ENCODE assay signal across 7 cellular contexts in the genomic region with DNA sequence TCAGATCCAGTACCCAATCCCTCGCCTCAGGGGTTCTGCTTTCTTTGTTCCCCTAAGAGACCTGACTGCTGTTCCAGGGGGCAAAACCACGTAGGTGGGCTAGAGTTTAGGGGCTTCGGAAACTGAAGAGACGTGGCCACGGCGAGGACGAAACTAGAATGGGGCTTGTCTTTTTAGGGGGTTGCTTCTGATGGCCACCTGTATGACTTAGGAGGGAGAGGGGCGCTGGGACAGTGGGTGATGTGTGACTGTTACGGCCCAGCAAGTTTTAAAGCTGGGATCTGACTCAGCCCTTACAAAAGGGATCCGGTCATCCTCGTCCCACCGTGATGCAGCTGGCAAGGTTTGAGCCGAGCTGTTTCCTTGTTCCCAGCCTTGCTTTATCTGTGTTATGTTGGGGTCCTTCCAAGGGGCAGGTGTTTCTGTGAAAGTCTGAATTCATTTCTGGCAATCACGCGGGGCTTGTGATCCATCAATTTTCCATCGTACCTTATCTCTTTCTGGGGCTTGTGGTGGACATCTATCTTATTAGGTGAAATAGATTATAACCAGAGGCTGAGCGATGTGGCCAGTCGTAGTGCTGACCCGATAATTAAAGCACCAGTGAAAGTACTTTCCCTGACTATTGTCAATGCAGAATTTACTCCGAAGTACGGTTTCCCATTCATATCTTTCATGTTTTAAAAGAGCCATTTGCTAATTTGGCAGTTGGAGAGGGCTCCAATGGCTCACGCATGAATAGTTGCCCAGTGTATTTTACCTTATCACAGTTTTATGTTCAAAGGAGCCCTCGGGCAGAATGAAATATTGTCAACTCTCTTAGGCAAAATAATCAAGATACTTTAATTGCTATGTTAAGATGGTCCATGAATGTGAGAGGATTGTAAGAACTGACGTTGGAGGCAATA. TPM values are rescaled to one million over a fixed set of nuclear protein-coding genes. Genes with fewer than 3 reads are reported as not detected.
DNase-seq lines count a peak whose midpoint lies in the region; ATAC-seq, FAIRE-seq and TF ChIP-seq lines count a peak whose summit lies in the region.

No MANE protein-coding gene starts in this region.

- peak in 3 of 4 donors; percentile 13 to 45 (median 33) for ATAC-seq in pancreas
- no peak for ATAC-seq in GM21528 (IDR thresholded peaks at IDR 0.05; ENCODE audit: low FRiP score, unreplicated experiment)

- peaks cover 7% of the 10 kb centered on the region for H3K27me3 Mint-ChIP-seq in glutamatergic neuron (ENCODE audit: unreplicated experiment)

- H3K27me3 ChIP-seq in pancreas = no peaks in the 10 kb centered on the region

- DNase-seq in HK-2 (ENCODE audit: unreplicated experiment) (peak; percentile 75), SW480 (ENCODE audit: low spot score) (peak; percentile 40), glutamatergic neuron (no peak), pancreas (peak in 5 of 6 donors; percentile 32 to 74 (median 39)), NCI-H2029 treated with DMSO at 0.1 percent for 48 hours (lab: John Stamatoyannopoulos, UW) (no peak), GM19238 (ENCODE audit: insufficient read length, low spot score) (no peak)

- peak overlapping the region; percentile 42 to 70 (median 59) for H3K4me3 ChIP-seq in pancreas

- peak overlapping the region; percentile 46 for H3K27ac Mint-ChIP-seq in glutamatergic neuron (ENCODE audit: unreplicated experiment)

- FAIRE-seq in pancreas (lab: Jason Lieb, UNC) = no peak

- 9 to 10% methylated on average over 24 of the region's 24 CpGs for WGBS in pancreas, 2 donors

- TF ChIP-seq CTCF in glutamatergic neuron (IDR thresholded peaks at IDR 0.05; ENCODE audit: partially characterized antibody, unreplicated experiment) (no peak), pancreas (IDR thresholded peaks at IDR 0.05) (no peak)

- H3K36me3 ChIP-seq in pancreas = no peaks in the 10 kb centered on the region

- intact Hi-C loops in pancreas (cut with DNase I) = loop anchor here in 1 of 3 donors (5.0 kb wide), 1 partner anchor 114 kb away; no protein-coding TSS in a partner anchor

- peaks cover 0 to 15% (median 4%) of the 10 kb centered on the region in 3 donors for H3K4me1 ChIP-seq in pancreas

- peak overlapping the region; percentile 77 for H3K4me3 Mint-ChIP-seq in glutamatergic neuron (ENCODE audit: unreplicated experiment)

- peaks cover 2% of the 10 kb centered on the region for H3K9me3 Mint-ChIP-seq in glutamatergic neuron (ENCODE audit: unreplicated experiment)

- H3K4me1 Mint-ChIP-seq in glutamatergic neuron (ENCODE audit: low read depth, unreplicated experiment) = peaks cover 5% of the 10 kb centered on the region

- no peaks in the 10 kb centered on the region for H3K36me3 Mint-ChIP-seq in glutamatergic neuron (ENCODE audit: unreplicated experiment)

- H3K9me3 ChIP-seq in pancreas = no peaks in the 10 kb centered on the region

- H3K27ac ChIP-seq in pancreas = peak overlapping the region; percentile 91 to 95 (median 92)

RNA-seq across cellular contexts. Expression of a gene that starts 0.9 kb away (rescaled TPM):
- total RNA-seq in glutamatergic neuron (ENCODE audit: unreplicated experiment) (0.56 TPM), pancreas (10 to 100 TPM; 10.7 to 23.5 (median 17.9) TPM)
- polyA plus RNA-seq in pancreas = 1 to 10 TPM; 2.0 to 2.7 TPM

Comparison
In these comparisons a context has a peak if more than half of its experiments do, and no peak if none do; other contexts are left out.
1. DNase-seq: peak in HK-2 (single experiment), SW480 (single experiment) and pancreas (5 of 6); none in glutamatergic neuron (single experiment), NCI-H2029 treated with DMSO at 0.1 percent for 48 hours (single experiment) and GM19238 (single experiment).